Comparison of ENCODE assay signal across 1 cellular context in genomic region chr1:12153181-12153785, GRCh38.
TF ChIP-seq lines count a peak whose summit lies in the region.

No MANE protein-coding gene starts in this region.

TF ChIP-seq in H1, 55 proteins besides CTCF, POLR2A, EP300 and RAD21 (continued from another document):
- TF ChIP-seq MAFK (IDR thresholded peaks at IDR 0.05; ENCODE audit: low read depth, low read length) (no peak), SAP30 (IDR thresholded peaks at IDR 0.05; ENCODE audit: insufficient read depth, insufficient replicate concordance, low read length) (no peak), TAF1 (IDR thresholded peaks at IDR 0.05; ENCODE audit: low read depth, low read length) (no peak), TCF12 (IDR thresholded peaks at IDR 0.05; ENCODE audit: low read depth, low read length) (no peak), SRF (IDR thresholded peaks at IDR 0.05; ENCODE audit: low read depth, low read length) (no peak), POU5F1 (IDR thresholded peaks at IDR 0.05; ENCODE audit: low read depth, low read length) (no peak), RBBP5 (IDR thresholded peaks at IDR 0.05; ENCODE audit: borderline replicate concordance, low read depth, low read length) (no peak), CHD2 (IDR thresholded peaks at IDR 0.05; ENCODE audit: low read length) (no peak), RFX5 (IDR thresholded peaks at IDR 0.05; ENCODE audit: borderline replicate concordance, low read depth, low read length) (no peak), POLR2AphosphoS5 (IDR thresholded peaks at IDR 0.05; ENCODE audit: low read depth, low read length) (no peak), BRCA1 (IDR thresholded peaks at IDR 0.05; ENCODE audit: low read depth, low read length) (no peak), SP4 (IDR thresholded peaks at IDR 0.05; ENCODE audit: low read length) (no peak), HDAC6 (IDR thresholded peaks at IDR 0.05; ENCODE audit: low read depth, low read length) (no peak)
- TF ChIP-seq, protein P1, sequence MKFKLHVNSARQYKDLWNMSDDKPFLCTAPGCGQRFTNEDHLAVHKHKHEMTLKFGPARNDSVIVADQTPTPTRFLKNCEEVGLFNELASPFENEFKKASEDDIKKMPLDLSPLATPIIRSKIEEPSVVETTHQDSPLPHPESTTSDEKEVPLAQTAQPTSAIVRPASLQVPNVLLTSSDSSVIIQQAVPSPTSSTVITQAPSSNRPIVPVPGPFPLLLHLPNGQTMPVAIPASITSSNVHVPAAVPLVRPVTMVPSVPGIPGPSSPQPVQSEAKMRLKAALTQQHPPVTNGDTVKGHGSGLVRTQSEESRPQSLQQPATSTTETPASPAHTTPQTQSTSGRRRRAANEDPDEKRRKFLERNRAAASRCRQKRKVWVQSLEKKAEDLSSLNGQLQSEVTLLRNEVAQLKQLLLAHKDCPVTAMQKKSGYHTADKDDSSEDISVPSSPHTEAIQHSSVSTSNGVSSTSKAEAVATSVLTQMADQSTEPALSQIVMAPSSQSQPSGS (IDR thresholded peaks at IDR 0.05; ENCODE audit: low read length) = no peak
- TF ChIP-seq, protein P2, sequence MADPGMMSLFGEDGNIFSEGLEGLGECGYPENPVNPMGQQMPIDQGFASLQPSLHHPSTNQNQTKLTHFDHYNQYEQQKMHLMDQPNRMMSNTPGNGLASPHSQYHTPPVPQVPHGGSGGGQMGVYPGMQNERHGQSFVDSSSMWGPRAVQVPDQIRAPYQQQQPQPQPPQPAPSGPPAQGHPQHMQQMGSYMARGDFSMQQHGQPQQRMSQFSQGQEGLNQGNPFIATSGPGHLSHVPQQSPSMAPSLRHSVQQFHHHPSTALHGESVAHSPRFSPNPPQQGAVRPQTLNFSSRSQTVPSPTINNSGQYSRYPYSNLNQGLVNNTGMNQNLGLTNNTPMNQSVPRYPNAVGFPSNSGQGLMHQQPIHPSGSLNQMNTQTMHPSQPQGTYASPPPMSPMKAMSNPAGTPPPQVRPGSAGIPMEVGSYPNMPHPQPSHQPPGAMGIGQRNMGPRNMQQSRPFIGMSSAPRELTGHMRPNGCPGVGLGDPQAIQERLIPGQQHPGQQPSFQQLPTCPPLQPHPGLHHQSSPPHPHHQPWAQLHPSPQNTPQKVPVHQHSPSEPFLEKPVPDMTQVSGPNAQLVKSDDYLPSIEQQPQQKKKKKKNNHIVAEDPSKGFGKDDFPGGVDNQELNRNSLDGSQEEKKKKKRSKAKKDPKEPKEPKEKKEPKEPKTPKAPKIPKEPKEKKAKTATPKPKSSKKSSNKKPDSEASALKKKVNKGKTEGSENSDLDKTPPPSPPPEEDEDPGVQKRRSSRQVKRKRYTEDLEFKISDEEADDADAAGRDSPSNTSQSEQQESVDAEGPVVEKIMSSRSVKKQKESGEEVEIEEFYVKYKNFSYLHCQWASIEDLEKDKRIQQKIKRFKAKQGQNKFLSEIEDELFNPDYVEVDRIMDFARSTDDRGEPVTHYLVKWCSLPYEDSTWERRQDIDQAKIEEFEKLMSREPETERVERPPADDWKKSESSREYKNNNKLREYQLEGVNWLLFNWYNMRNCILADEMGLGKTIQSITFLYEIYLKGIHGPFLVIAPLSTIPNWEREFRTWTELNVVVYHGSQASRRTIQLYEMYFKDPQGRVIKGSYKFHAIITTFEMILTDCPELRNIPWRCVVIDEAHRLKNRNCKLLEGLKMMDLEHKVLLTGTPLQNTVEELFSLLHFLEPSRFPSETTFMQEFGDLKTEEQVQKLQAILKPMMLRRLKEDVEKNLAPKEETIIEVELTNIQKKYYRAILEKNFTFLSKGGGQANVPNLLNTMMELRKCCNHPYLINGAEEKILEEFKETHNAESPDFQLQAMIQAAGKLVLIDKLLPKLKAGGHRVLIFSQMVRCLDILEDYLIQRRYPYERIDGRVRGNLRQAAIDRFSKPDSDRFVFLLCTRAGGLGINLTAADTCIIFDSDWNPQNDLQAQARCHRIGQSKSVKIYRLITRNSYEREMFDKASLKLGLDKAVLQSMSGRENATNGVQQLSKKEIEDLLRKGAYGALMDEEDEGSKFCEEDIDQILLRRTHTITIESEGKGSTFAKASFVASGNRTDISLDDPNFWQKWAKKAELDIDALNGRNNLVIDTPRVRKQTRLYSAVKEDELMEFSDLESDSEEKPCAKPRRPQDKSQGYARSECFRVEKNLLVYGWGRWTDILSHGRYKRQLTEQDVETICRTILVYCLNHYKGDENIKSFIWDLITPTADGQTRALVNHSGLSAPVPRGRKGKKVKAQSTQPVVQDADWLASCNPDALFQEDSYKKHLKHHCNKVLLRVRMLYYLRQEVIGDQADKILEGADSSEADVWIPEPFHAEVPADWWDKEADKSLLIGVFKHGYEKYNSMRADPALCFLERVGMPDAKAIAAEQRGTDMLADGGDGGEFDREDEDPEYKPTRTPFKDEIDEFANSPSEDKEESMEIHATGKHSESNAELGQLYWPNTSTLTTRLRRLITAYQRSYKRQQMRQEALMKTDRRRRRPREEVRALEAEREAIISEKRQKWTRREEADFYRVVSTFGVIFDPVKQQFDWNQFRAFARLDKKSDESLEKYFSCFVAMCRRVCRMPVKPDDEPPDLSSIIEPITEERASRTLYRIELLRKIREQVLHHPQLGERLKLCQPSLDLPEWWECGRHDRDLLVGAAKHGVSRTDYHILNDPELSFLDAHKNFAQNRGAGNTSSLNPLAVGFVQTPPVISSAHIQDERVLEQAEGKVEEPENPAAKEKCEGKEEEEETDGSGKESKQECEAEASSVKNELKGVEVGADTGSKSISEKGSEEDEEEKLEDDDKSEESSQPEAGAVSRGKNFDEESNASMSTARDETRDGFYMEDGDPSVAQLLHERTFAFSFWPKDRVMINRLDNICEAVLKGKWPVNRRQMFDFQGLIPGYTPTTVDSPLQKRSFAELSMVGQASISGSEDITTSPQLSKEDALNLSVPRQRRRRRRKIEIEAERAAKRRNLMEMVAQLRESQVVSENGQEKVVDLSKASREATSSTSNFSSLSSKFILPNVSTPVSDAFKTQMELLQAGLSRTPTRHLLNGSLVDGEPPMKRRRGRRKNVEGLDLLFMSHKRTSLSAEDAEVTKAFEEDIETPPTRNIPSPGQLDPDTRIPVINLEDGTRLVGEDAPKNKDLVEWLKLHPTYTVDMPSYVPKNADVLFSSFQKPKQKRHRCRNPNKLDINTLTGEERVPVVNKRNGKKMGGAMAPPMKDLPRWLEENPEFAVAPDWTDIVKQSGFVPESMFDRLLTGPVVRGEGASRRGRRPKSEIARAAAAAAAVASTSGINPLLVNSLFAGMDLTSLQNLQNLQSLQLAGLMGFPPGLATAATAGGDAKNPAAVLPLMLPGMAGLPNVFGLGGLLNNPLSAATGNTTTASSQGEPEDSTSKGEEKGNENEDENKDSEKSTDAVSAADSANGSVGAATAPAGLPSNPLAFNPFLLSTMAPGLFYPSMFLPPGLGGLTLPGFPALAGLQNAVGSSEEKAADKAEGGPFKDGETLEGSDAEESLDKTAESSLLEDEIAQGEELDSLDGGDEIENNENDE (IDR thresholded peaks at IDR 0.05; ENCODE audit: insufficient replicate concordance, low read length) = no peak
- TF ChIP-seq, protein P3, sequence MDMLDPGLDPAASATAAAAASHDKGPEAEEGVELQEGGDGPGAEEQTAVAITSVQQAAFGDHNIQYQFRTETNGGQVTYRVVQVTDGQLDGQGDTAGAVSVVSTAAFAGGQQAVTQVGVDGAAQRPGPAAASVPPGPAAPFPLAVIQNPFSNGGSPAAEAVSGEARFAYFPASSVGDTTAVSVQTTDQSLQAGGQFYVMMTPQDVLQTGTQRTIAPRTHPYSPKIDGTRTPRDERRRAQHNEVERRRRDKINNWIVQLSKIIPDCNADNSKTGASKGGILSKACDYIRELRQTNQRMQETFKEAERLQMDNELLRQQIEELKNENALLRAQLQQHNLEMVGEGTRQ (IDR thresholded peaks at IDR 0.05; ENCODE audit: low read length) = no peak
